12 cellular contexts compared by ENCODE assay signal in the genomic region with DNA sequence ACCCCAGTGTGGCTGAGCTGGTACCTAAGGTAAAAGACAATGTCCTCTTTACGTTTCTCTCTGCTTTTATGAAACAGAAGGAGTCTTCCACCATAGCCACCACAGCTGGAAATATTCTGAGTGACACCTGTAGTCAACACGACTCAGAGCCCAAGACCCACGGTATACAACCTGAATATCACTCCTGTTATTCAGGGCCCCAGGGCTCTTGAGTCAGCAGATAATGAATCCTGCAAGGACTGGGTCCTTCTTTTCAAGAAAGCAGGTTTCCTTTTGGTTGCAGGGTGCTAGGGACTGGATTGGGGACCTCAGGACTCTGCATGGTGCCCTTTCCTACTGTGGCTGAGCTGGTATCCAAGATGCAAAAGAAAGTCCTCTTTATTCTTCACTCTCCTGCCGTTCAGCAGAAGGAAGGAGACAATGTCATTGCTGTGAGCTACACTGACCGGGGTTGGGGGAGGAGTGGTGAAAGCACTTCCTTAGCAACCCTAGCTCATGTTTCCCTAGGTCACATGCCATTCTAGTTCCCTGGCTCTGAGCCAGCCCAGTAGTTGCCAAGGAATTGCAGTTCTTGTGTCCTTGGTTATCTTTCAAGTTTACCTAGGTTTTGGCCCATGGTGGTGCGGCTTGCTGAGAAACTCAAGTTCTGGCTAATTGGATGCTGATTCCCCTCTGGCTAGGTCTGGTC. TPM values are rescaled to one million over a fixed set of nuclear protein-coding genes. Genes with fewer than 3 reads are reported as not detected.
A peak's percentile ranks its signal among the peaks of the same experiment; 100 is the strongest.
DNase-seq lines count a peak whose midpoint lies in the region; FAIRE-seq and TF ChIP-seq lines count a peak whose summit lies in the region.
"Had no signal": no experiment of that assay in that cellular context is flagged by ENCODE, and none has a peak within 500 bp of the region (broad histone marks: within the 10 kb centered on the region; RNA-seq: fewer than 3 reads in every experiment).

No MANE protein-coding gene starts in this region.

- DNase-seq in HEK293T (ENCODE audit: extremely low spot score) (peak; percentile 49), SJCRH30 (peak; percentile 44 to 55), foreskin melanocyte (peak; percentile 87), posterior vena cava (ENCODE audit: low spot score) (peak; percentile 84), DMS114 treated with DMSO at 0.1 percent for 48 hours (lab: John Stamatoyannopoulos, UW; ENCODE audit: unreplicated experiment) (no peak), progenitor cell of endocrine pancreas (ENCODE audit: low spot score, unreplicated experiment) (no peak), NCI-H1048 (lab: John Stamatoyannopoulos, UW) (no peak), frontal cortex (ENCODE audit: low spot score in 2 of 2) (no peak)
- DNase-seq: WERI-Rb-1 had no signal

- CTCF ChIA-PET in HEK293T (lab: Yijun Ruan, JAX): no interaction called here

- no peaks in the 10 kb centered on the region for H3K9me3 ChIP-seq in SJCRH30 (replicated peaks)
- H3K9me3 ChIP-seq: ovary had no signal

- no peak for TF ChIP-seq CTCF in progenitor cell of endocrine pancreas (IDR thresholded peaks at IDR 0.05; ENCODE audit: unreplicated experiment)

- no peaks in the 10 kb centered on the region for H3K27me3 ChIP-seq in SJCRH30
- H3K27me3 ChIP-seq: ovary had no signal

- no peak overlapping the region for H3K27ac Mint-ChIP-seq in progenitor cell of endocrine pancreas
- H3K27ac Mint-ChIP-seq: activated naive CD8-positive, alpha-beta T cell had no signal

- H3K27me3 Mint-ChIP-seq in progenitor cell of endocrine pancreas: no peaks in the 10 kb centered on the region

- H3K9me3 Mint-ChIP-seq in progenitor cell of endocrine pancreas (ENCODE audit: low read depth): peaks cover 45% of the 10 kb centered on the region

- FAIRE-seq in frontal cortex (lab: Jason Lieb, UNC): no peak
- FAIRE-seq: G401.6 had no signal

- H3K4me3 ChIP-seq in SJCRH30: no peak overlapping the region
- H3K4me3 ChIP-seq: ovary had no signal

- H3K36me3 ChIP-seq in SJCRH30: no peaks in the 10 kb centered on the region
- H3K36me3 ChIP-seq: ovary, WERI-Rb-1 had no signal

- no peaks in the 10 kb centered on the region for H3K4me1 Mint-ChIP-seq in progenitor cell of endocrine pancreas (ENCODE audit: low read depth)

- intact Hi-C loops in posterior vena cava (cut with DNase I): no loop called here

- POLR2A ChIA-PET in HEK293T (lab: Yijun Ruan, JAX): interaction anchor here (0.9 kb wide), 1 partner anchor 16 kb away, joined by 3 read pairs; no protein-coding TSS in a partner anchor

- no peaks in the 10 kb centered on the region for H3K4me1 ChIP-seq in SJCRH30

- no peak overlapping the region for H3K27ac ChIP-seq in SJCRH30
- H3K27ac ChIP-seq: ovary, WERI-Rb-1 had no signal

- H3K4me3 Mint-ChIP-seq in progenitor cell of endocrine pancreas (ENCODE audit: low read depth): no peak overlapping the region
- H3K4me3 Mint-ChIP-seq: activated naive CD8-positive, alpha-beta T cell had no signal

- H3K36me3 Mint-ChIP-seq in progenitor cell of endocrine pancreas (ENCODE audit: insufficient read depth): peaks cover under 1% of the 10 kb centered on the region
- H3K36me3 Mint-ChIP-seq: activated naive CD8-positive, alpha-beta T cell had no signal

TF ChIP-seq in HEK293T, 16 proteins besides CTCF, POLR2A, EP300 and RAD21:
- TF ChIP-seq CTBP1 (IDR thresholded peaks at IDR 0.05; ENCODE audit: borderline replicate concordance): no peak

RNA-seq across cellular contexts. Expression of a gene that starts 23.7 kb away (rescaled TPM):
- not detected in 2 replicates for total RNA-seq in SJCRH30 (2014; rRNA removed; shearing (Covaris generic))
- total RNA-seq in posterior vena cava (10 to 100 TPM in 1 of 2 donors, 1 to 10 TPM in 1; 9.2 to 14.9 TPM), progenitor cell of endocrine pancreas (40.7 and 43.8 TPM in 2 replicates), frontal cortex (14.3 TPM)

Comparison
In these comparisons a context has a peak if more than half of its experiments do, and no peak if none do; other contexts are left out.
1. DNase-seq: peak in HEK293T (single experiment), SJCRH30 (2 of 2), foreskin melanocyte (single experiment) and posterior vena cava (single experiment); none in DMS114 treated with DMSO at 0.1 percent for 48 hours (single experiment), progenitor cell of endocrine pancreas (single experiment), NCI-H1048 (single experiment) and frontal cortex (0 of 2).
2. RNA of a gene that starts 23.7 kb away (total RNA-seq): 40.7 to 43.8 TPM in progenitor cell of endocrine pancreas, 9.2 to 14.9 TPM in posterior vena cava and 14.3 TPM in frontal cortex (single experiment); not detected in SJCRH30; every median in the first group is over 10 times any median in the second.